ENCODE assay signal across 25 cellular contexts in genomic region chr1:165938844-165939243, GRCh38.
"Had no signal": no experiment of that assay in that cellular context is flagged by ENCODE, and none has a peak within 500 bp of the region (broad histone marks: within the 10 kb centered on the region; RNA-seq: fewer than 3 reads in every experiment).

No MANE protein-coding gene starts in this region.

- FAIRE-seq: endometrium, islet of Langerhans, keratinocyte had no signal

- ATAC-seq: effector memory CD8-positive, alpha-beta T cell; esophagus mucosa; gastrocnemius medialis; heart right ventricle; left cardiac atrium; left lung; left ventricle myocardium superior; lower lobe of right lung; mucosa of descending colon had no signal

- DNase-seq: colonic mucosa; cortex of kidney; effector CD8-positive, alpha-beta T cell; effector memory CD8-positive, alpha-beta T cell; endodermal cell; erythroblast; esophagus squamous epithelium; foreskin fibroblast; foreskin melanocyte; gastrocnemius medialis; glutamatergic neuron; heart right ventricle; hippocampal formation; left cardiac atrium; left lung; left ventricle myocardium superior; lower lobe of right lung; mesenchymal stem cell; mucosa of descending colon; naive B cell had no signal

- H3K4me1 ChIP-seq: colonic mucosa, esophagus squamous epithelium, gastrocnemius medialis, heart right ventricle, left lung, lower lobe of right lung had no signal

- H3K36me3 ChIP-seq: colonic mucosa, esophagus squamous epithelium, gastrocnemius medialis, heart right ventricle, left lung, lower lobe of right lung had no signal

- H3K4me3 ChIP-seq: colonic mucosa, esophagus squamous epithelium, gastrocnemius medialis, heart right ventricle, left lung, lower lobe of right lung, mucosa of descending colon had no signal

- H3K27ac ChIP-seq: colonic mucosa, epithelial cell of prostate, esophagus squamous epithelium, gastrocnemius medialis, heart right ventricle, left lung, lower lobe of right lung had no signal

- H3K27me3 ChIP-seq: colonic mucosa, esophagus squamous epithelium, gastrocnemius medialis, left lung had no signal

- H3K9me3 ChIP-seq: colonic mucosa, esophagus squamous epithelium, gastrocnemius medialis, heart right ventricle, left lung, lower lobe of right lung, mucosa of descending colon had no signal
